Comparison of ENCODE assay signal across 1 cellular context in the genomic region with DNA sequence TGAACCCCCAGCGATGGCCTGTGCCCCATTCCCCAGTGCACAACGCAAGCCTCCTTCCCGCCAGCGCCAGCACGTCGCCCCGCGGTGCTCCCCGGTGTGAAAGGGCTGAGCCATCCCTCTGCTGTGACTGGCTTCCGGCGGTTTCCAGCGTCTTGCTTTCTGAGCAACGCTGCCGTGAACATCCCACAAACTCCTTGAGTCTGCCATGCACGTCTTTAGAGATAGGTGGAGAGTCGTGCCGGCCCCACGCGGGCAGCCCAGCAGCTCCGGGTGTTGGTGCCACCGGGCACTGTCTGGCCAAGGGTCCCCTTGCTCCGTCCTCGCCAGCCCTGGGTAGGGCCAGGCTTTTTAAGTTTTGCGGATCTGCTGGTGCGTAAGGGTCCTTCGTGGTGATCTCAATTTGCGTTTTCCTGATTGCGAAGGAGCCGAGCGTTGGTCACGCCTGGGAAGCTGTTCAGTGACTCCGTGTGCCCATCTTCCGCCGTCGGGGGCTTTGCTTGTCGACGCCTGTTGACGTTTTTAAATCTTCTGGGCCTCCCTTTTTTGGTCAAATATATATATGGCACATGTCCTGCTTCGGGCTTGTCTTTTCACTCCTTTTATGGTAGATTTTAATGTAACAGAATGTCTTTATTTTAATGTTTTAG.
TF ChIP-seq lines count a peak whose summit lies in the region.

No MANE protein-coding gene starts in this region.

TF ChIP-seq in GM23338, 12 proteins besides CTCF, POLR2A, EP300 and RAD21 (continued from another document):
- TF ChIP-seq ZNF462 (CRISPR knock-in tag; IDR thresholded peaks at IDR 0.05) = no peak
